In the genomic region with DNA sequence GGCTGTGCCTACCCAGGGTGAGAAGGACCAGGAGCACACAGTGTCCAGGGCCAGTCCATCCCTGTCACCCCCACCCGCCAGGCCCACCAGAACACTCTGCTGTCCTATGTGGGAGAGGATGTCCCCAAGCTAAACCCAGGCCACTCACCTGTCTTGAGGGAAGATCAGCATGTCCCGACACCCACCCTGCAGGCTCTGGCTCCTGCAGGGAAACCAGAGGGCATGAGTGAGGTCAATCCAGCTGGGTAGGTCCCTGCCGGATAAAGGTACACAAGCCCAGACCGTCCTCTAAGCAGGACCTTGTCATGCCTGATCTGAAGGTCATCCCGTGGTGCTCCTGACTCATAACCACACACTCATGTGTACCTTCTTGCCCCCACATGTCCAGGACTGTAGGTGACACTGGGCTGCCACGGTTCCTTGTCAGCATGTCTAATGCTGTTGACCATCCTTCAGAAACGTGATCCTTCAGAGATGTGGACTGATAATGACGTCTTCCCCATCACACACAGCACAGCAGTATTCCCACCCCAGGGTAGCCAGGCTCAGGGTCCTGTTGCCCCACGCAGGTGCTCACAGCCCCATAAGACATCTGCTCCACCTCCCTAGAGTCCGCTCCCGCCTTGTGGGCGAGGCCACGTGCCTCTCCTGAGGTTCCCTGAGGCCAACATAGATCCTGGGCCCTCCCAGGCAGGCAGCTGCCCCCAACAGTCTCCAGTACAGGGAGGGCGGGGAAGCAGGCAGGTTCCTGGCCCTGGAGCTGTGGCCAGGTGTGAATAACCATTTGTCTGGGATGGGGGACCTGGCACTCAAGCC, we compare ENCODE assay signal across 1 cellular context.
TF ChIP-seq lines count a peak whose summit lies in the region.

No MANE protein-coding gene starts in this region.

TF ChIP-seq in K562, 482 proteins besides CTCF, POLR2A, EP300 and RAD21 (continued from another document and continues in another):
- TF ChIP-seq MLX (CRISPR knock-in tag; conservative IDR thresholded peaks at IDR 0.05) (0 out of 4 replicates have a peak, but pooled peaks of 1 of the 2 experiments have one; percentile 33), ZNF134 (CRISPR knock-in tag; conservative IDR thresholded peaks at IDR 0.05) (no peak), TBL1XR1 (IDR thresholded peaks at IDR 0.05; ENCODE audit: low read length in 2 of 2) (0 out of 4 replicates have a peak, but pooled peaks of 1 of the 2 experiments have one; percentile 8), MTF1 (CRISPR knock-in tag; IDR thresholded peaks at IDR 0.05; ENCODE audit: borderline replicate concordance) (peak; percentile 85; the same call in 1 of the 2 replicates), ZNF445 (CRISPR knock-in tag; IDR thresholded peaks at IDR 0.05; ENCODE audit: low read depth) (no peak), ZC3H4 (CRISPR knock-in tag; IDR thresholded peaks at IDR 0.05; ENCODE audit: borderline replicate concordance) (no peak), RCOR1 (IDR thresholded peaks at IDR 0.05; ENCODE audit: borderline replicate concordance in 1 of 2, low read depth in 2 of 2, low read length in 2 of 2) (peak; percentile 6 to 43; a peak in 1 of 4 replicates), PURB (CRISPR knock-in tag; IDR thresholded peaks at IDR 0.05; ENCODE audit: low read depth) (no peak), ZNF668 (CRISPR knock-in tag; IDR thresholded peaks at IDR 0.05) (peak; percentile 34; the same call in 1 of the 2 replicates), HOXB6 (CRISPR knock-in tag; IDR thresholded peaks at IDR 0.05; ENCODE audit: borderline replicate concordance) (peak; percentile 84; the same call in 1 of the 2 replicates), HDAC1 (IDR thresholded peaks at IDR 0.05) (peak in 1 of 2 experiments; percentile 80; a peak in 2 of 4 replicates), ZNF408 (CRISPR knock-in tag; IDR thresholded peaks at IDR 0.05; ENCODE audit: low read depth) (peak; percentile 56; the same call in 1 of the 2 replicates), TCF3 (CRISPR knock-in tag; IDR thresholded peaks at IDR 0.05) (no peak), DMBX1 (CRISPR knock-in tag; IDR thresholded peaks at IDR 0.05; ENCODE audit: borderline replicate concordance) (peak; percentile 70; the same call in 1 of the 2 replicates), ZNF311 (CRISPR knock-in tag; IDR thresholded peaks at IDR 0.05) (no peak), JUNB (CRISPR knock-in tag; conservative IDR thresholded peaks at IDR 0.05) (no peak), ETV1 (tag; conservative IDR thresholded peaks at IDR 0.05; ENCODE audit: low read depth) (no peak), KDM2B (CRISPR knock-in tag; IDR thresholded peaks at IDR 0.05) (no peak), SP1 (CRISPR knock-in tag; IDR thresholded peaks at IDR 0.05) (no peak), FUS (optimal IDR thresholded peaks at IDR 0.05; ENCODE audit: low read depth, low read length) (no peak), E2F3 (CRISPR knock-in tag; IDR thresholded peaks at IDR 0.05) (peak; percentile 12; the same call in 1 of the 2 replicates), ZFPM2 (CRISPR knock-in tag; IDR thresholded peaks at IDR 0.05) (0 out of 2 replicates have a peak, but pooled peaks have one; percentile 37), NKRF (IDR thresholded peaks at IDR 0.05; ENCODE audit: borderline replicate concordance) (no peak), ELF4 (CRISPR knock-in tag; IDR thresholded peaks at IDR 0.05) (peak; percentile 24; the same call in 1 of the 2 replicates), ZNF12 (CRISPR knock-in tag; IDR thresholded peaks at IDR 0.05) (no peak), MCM5 (IDR thresholded peaks at IDR 0.05; ENCODE audit: low read depth) (no peak), ERF (CRISPR knock-in tag; IDR thresholded peaks at IDR 0.05) (0 out of 2 replicates have a peak, but pooled peaks have one; percentile 7), ZNF384 (IDR thresholded peaks at IDR 0.05; ENCODE audit: low read depth, low read length) (peak; percentile 6; the same call in 1 of the 2 replicates), RHOXF2B (CRISPR knock-in tag; conservative IDR thresholded peaks at IDR 0.05) (0 out of 2 replicates have a peak, but pooled peaks have one; percentile 39), ZNF764 (CRISPR knock-in tag; IDR thresholded peaks at IDR 0.05; ENCODE audit: low read depth) (0 out of 2 replicates have a peak, but pooled peaks have one; percentile 12), JUN (IDR thresholded peaks at IDR 0.05; ENCODE audit: borderline replicate concordance, low read depth, low read length) (peak; percentile 52; the same call in 1 of the 2 replicates), JUN (CRISPR knock-in tag; IDR thresholded peaks at IDR 0.05; ENCODE audit: borderline replicate concordance) (no peak), ZNF253 (CRISPR knock-in tag; conservative IDR thresholded peaks at IDR 0.05) (no peak), SMC3 (conservative IDR thresholded peaks at IDR 0.05; ENCODE audit: insufficient read depth, low read depth, low read length) (no peak; the same call in 1 of the 2 replicates), ZNF324 (CRISPR knock-in tag; IDR thresholded peaks at IDR 0.05) (0 out of 2 replicates have a peak, but pooled peaks have one; percentile 5), SAP30 (IDR thresholded peaks at IDR 0.05; ENCODE audit: borderline replicate concordance, insufficient read depth, low read depth, low read length, poor library complexity, severe bottlenecking) (peak; percentile 14), ZNF354B (CRISPR knock-in tag; IDR thresholded peaks at IDR 0.05) (no peak), IRF9 (tag; IDR thresholded peaks at IDR 0.05) (no peak), ZNF561 (CRISPR knock-in tag; conservative IDR thresholded peaks at IDR 0.05) (0 out of 2 replicates have a peak, but pooled peaks have one; percentile 8), POLR2B (IDR thresholded peaks at IDR 0.05; ENCODE audit: low read depth, partially characterized antibody) (no peak), CBFA2T2 (conservative IDR thresholded peaks at IDR 0.05) (no peak; the same call in 1 of the 2 replicates), CEBPB (tag; IDR thresholded peaks at IDR 0.05) (no peak), TGIF2 (CRISPR knock-in tag; IDR thresholded peaks at IDR 0.05) (no peak), ATF3 (IDR thresholded peaks at IDR 0.05) (no peak), ATF3 (CRISPR knock-in tag; conservative IDR thresholded peaks at IDR 0.05) (peak; percentile 72), WHSC1 (IDR thresholded peaks at IDR 0.05; ENCODE audit: low read length) (peak; percentile 35), TEAD4 (IDR thresholded peaks at IDR 0.05; ENCODE audit: low read length) (peak; percentile 5; the same call in 1 of the 2 replicates), TEAD4 (CRISPR knock-in tag; IDR thresholded peaks at IDR 0.05; ENCODE audit: borderline replicate concordance) (no peak), EHMT2 (IDR thresholded peaks at IDR 0.05) (0 out of 2 replicates have a peak, but pooled peaks have one; percentile 14), MAFK (IDR thresholded peaks at IDR 0.05; ENCODE audit: low read length) (0 out of 2 replicates have a peak, but pooled peaks have one; percentile 29), GATAD2B (IDR thresholded peaks at IDR 0.05; ENCODE audit: borderline replicate concordance) (no peak), GTF2A2 (tag; IDR thresholded peaks at IDR 0.05) (no peak), PHB (CRISPR knock-in tag; IDR thresholded peaks at IDR 0.05) (no peak), RFX7 (CRISPR knock-in tag; IDR thresholded peaks at IDR 0.05) (0 out of 2 replicates have a peak, but pooled peaks have one; percentile 30), LARP7 (IDR thresholded peaks at IDR 0.05) (no peak), RNF2 (IDR thresholded peaks at IDR 0.05) (no peak), ZNF133 (CRISPR knock-in tag; IDR thresholded peaks at IDR 0.05) (peak; percentile 17; the same call in 1 of the 2 replicates), HDAC8 (tag; IDR thresholded peaks at IDR 0.05) (0 out of 2 replicates have a peak, but pooled peaks have one; percentile 54), GTF2F1 (IDR thresholded peaks at IDR 0.05; ENCODE audit: low read depth, low read length) (peak; percentile 46; the same call in 1 of the 2 replicates), ARID3A (IDR thresholded peaks at IDR 0.05; ENCODE audit: borderline replicate concordance, low read depth, low read length) (peak; percentile 19; the same call in 1 of the 2 replicates)
- TF ChIP-seq, protein P1, sequence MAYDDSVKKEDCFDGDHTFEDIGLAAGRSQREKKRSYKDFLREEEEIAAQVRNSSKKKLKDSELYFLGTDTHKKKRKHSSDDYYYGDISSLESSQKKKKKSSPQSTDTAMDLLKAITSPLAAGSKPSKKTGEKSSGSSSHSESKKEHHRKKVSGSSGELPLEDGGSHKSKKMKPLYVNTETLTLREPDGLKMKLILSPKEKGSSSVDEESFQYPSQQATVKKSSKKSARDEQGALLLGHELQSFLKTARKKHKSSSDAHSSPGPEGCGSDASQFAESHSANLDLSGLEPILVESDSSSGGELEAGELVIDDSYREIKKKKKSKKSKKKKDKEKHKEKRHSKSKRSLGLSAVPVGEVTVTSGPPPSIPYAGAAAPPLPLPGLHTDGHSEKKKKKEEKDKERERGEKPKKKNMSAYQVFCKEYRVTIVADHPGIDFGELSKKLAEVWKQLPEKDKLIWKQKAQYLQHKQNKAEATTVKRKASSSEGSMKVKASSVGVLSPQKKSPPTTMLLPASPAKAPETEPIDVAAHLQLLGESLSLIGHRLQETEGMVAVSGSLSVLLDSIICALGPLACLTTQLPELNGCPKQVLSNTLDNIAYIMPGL (CRISPR knock-in tag; IDR thresholded peaks at IDR 0.05): peak; percentile 26; the same call in 1 of the 2 replicates
- TF ChIP-seq, protein P2, sequence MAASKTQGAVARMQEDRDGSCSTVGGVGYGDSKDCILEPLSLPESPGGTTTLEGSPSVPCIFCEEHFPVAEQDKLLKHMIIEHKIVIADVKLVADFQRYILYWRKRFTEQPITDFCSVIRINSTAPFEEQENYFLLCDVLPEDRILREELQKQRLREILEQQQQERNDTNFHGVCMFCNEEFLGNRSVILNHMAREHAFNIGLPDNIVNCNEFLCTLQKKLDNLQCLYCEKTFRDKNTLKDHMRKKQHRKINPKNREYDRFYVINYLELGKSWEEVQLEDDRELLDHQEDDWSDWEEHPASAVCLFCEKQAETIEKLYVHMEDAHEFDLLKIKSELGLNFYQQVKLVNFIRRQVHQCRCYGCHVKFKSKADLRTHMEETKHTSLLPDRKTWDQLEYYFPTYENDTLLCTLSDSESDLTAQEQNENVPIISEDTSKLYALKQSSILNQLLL (CRISPR knock-in tag; IDR thresholded peaks at IDR 0.05; ENCODE audit: borderline replicate concordance): no peak
- TF ChIP-seq, protein P3, sequence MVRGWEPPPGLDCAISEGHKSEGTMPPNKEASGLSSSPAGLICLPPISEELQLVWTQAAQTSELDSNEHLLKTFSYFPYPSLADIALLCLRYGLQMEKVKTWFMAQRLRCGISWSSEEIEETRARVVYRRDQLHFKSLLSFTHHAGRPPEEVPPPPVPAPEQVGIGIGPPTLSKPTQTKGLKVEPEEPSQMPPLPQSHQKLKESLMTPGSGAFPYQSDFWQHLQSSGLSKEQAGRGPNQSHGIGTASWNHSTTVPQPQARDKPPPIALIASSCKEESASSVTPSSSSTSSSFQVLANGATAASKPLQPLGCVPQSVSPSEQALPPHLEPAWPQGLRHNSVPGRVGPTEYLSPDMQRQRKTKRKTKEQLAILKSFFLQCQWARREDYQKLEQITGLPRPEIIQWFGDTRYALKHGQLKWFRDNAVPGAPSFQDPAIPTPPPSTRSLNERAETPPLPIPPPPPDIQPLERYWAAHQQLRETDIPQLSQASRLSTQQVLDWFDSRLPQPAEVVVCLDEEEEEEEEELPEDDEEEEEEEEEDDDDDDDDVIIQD (CRISPR knock-in tag; IDR thresholded peaks at IDR 0.05): 0 out of 2 replicates have a peak, but pooled peaks have one; percentile 25
